Comparison of ENCODE assay signal across 1 cellular context in the genomic region with DNA sequence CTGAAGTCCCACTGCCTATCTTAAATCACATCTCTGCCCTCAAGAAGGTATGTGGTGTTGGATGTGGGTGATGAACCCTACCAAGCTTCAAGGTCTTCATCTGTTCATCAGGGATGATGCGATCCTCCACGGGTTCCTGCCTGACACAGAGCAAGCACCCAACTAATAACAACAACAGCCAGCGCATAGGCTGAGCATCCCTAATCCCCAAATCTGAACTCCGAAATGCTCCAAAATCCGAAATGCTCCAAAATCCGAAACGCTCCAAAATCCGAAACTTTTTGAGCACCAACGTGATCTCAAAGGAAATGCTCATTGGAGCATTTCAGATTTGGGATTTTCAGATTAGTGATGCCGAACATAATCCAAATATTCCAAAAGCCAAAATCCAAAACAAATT.
TF ChIP-seq lines count a peak whose summit lies in the region.

No MANE protein-coding gene starts in this region.

TF ChIP-seq in A549, 52 proteins besides CTCF, POLR2A, EP300 and RAD21 (continued from another document):
- TF ChIP-seq, protein P1, sequence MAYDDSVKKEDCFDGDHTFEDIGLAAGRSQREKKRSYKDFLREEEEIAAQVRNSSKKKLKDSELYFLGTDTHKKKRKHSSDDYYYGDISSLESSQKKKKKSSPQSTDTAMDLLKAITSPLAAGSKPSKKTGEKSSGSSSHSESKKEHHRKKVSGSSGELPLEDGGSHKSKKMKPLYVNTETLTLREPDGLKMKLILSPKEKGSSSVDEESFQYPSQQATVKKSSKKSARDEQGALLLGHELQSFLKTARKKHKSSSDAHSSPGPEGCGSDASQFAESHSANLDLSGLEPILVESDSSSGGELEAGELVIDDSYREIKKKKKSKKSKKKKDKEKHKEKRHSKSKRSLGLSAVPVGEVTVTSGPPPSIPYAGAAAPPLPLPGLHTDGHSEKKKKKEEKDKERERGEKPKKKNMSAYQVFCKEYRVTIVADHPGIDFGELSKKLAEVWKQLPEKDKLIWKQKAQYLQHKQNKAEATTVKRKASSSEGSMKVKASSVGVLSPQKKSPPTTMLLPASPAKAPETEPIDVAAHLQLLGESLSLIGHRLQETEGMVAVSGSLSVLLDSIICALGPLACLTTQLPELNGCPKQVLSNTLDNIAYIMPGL (CRISPR knock-in tag; IDR thresholded peaks at IDR 0.05; ENCODE audit: borderline replicate concordance): no peak
- TF ChIP-seq RCOR1 (IDR thresholded peaks at IDR 0.05; ENCODE audit: low read depth, low read length): no peak
- TF ChIP-seq, protein P2, sequence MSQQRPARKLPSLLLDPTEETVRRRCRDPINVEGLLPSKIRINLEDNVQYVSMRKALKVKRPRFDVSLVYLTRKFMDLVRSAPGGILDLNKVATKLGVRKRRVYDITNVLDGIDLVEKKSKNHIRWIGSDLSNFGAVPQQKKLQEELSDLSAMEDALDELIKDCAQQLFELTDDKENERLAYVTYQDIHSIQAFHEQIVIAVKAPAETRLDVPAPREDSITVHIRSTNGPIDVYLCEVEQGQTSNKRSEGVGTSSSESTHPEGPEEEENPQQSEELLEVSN (IDR thresholded peaks at IDR 0.05; ENCODE audit: borderline replicate concordance, low read depth): no peak
- TF ChIP-seq CBX8 (IDR thresholded peaks at IDR 0.05): no peak
- TF ChIP-seq FOSB (CRISPR knock-in tag; IDR thresholded peaks at IDR 0.05): no peak
- TF ChIP-seq, protein P3, sequence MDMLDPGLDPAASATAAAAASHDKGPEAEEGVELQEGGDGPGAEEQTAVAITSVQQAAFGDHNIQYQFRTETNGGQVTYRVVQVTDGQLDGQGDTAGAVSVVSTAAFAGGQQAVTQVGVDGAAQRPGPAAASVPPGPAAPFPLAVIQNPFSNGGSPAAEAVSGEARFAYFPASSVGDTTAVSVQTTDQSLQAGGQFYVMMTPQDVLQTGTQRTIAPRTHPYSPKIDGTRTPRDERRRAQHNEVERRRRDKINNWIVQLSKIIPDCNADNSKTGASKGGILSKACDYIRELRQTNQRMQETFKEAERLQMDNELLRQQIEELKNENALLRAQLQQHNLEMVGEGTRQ (IDR thresholded peaks at IDR 0.05): no peak
- no peak for TF ChIP-seq JUN (IDR thresholded peaks at IDR 0.05)
- no peak for TF ChIP-seq RFX5 (IDR thresholded peaks at IDR 0.05)
- TF ChIP-seq NFE2L2 (conservative IDR thresholded peaks at IDR 0.05; ENCODE audit: low read length): no peak
- no peak for TF ChIP-seq NR3C1 (IDR thresholded peaks at IDR 0.05)
- no peak for TF ChIP-seq HDAC2 (IDR thresholded peaks at IDR 0.05)
- TF ChIP-seq BHLHE40 (IDR thresholded peaks at IDR 0.05; ENCODE audit: low read depth, low read length): no peak
- TF ChIP-seq PHF8 (IDR thresholded peaks at IDR 0.05; ENCODE audit: borderline replicate concordance, low read depth): no peak
- TF ChIP-seq HOXB5 (CRISPR knock-in tag; IDR thresholded peaks at IDR 0.05): no peak
